26 cellular contexts compared by ENCODE assay signal in genomic region chr14:50978521-50978871, GRCh38. TPM values are rescaled to one million over a fixed set of nuclear protein-coding genes. Genes with fewer than 3 reads are reported as not detected.
DNase-seq lines count a peak whose midpoint lies in the region; ATAC-seq, FAIRE-seq and TF ChIP-seq lines count a peak whose summit lies in the region.
"Had no signal": no experiment of that assay in that cellular context is flagged by ENCODE, and none has a peak within 500 bp of the region (broad histone marks: within the 10 kb centered on the region; RNA-seq: fewer than 3 reads in every experiment).

No MANE protein-coding gene starts in this region.

- H3K9me3 Mint-ChIP-seq in brain: no peaks in the 10 kb centered on the region
- H3K9me3 Mint-ChIP-seq: activated T-cell treated with anti-CD3 and anti-CD28 coated beads, Interleukin-2, amount 50 U/mL, for 4 hours; immature natural killer cell had no signal

- ATAC-seq in GM18909 (IDR thresholded peaks at IDR 0.05; ENCODE audit: poor library complexity, unreplicated experiment) (peak; percentile 22), HG03342 (IDR thresholded peaks at IDR 0.05; ENCODE audit: unreplicated experiment) (peak; percentile 4), left lobe of liver (no peak)
- ATAC-seq: activated CD8-positive, alpha-beta memory T cell treated with anti-CD3 and anti-CD28 coated beads, Interleukin-2, amount 10 ng/mL, durations not matched to agents 7 days and 5 days; activated T-cell treated with anti-CD3 and anti-CD28 coated beads, Interleukin-2, amount 50 U/mL, for 4 hours; sciatic nerve had no signal

- no peak overlapping the region for H3K4me3 Mint-ChIP-seq in brain
- H3K4me3 Mint-ChIP-seq: activated CD8-positive, alpha-beta memory T cell treated with anti-CD3 and anti-CD28 coated beads, Interleukin-2, amount 10 ng/mL, durations not matched to agents 7 days and 5 days; activated T-cell treated with anti-CD3 and anti-CD28 coated beads, Interleukin-2, amount 50 U/mL, for 4 hours; immature natural killer cell had no signal

- H3K9me3 ChIP-seq in small intestine (ENCODE audit: control insufficient read depth, low read depth) (no peaks in the 10 kb centered on the region), esophagus squamous epithelium (no peaks in the 10 kb centered on the region)
- H3K9me3 ChIP-seq: BLaER1, SJSA1, tibial nerve had no signal

- 32 to 83% (median 69%) methylated on average over 4 of the region's 4 CpGs for WGBS in small intestine, 3 donors
- 87 to 95% methylated on average over 4 of the region's 4 CpGs for WGBS in esophagus squamous epithelium, 2 donors

- peaks cover 25% of the 10 kb centered on the region for H3K4me1 Mint-ChIP-seq in brain
- H3K4me1 Mint-ChIP-seq: activated CD8-positive, alpha-beta memory T cell treated with anti-CD3 and anti-CD28 coated beads, Interleukin-2, amount 10 ng/mL, durations not matched to agents 7 days and 5 days; immature natural killer cell had no signal

- no peaks in the 10 kb centered on the region for H3K4me1 ChIP-seq in small intestine (ENCODE audit: control insufficient read depth in 2 of 2, insufficient read depth in 1 of 2, low read depth in 1 of 2, low read length in 1 of 2)
- no peaks in the 10 kb centered on the region for H3K4me1 ChIP-seq in esophagus squamous epithelium
- H3K4me1 ChIP-seq: BLaER1, SJSA1, tibial nerve had no signal

- H3K27ac Mint-ChIP-seq in brain: peak overlapping the region in 3 of 5 experiments; percentile 16 to 66 (median 41)
- H3K27ac Mint-ChIP-seq: activated CD8-positive, alpha-beta memory T cell treated with anti-CD3 and anti-CD28 coated beads, Interleukin-2, amount 10 ng/mL, durations not matched to agents 7 days and 5 days; immature natural killer cell had no signal

- H3K36me3 Mint-ChIP-seq in brain: peaks cover 11% of the 10 kb centered on the region
- H3K36me3 Mint-ChIP-seq: activated CD8-positive, alpha-beta memory T cell treated with anti-CD3 and anti-CD28 coated beads, Interleukin-2, amount 10 ng/mL, durations not matched to agents 7 days and 5 days; immature natural killer cell had no signal

- H3K27ac ChIP-seq in small intestine (ENCODE audit: low read depth in 1 of 2, low read length in 1 of 2) (no peak overlapping the region), esophagus squamous epithelium (no peak overlapping the region)
- H3K27ac ChIP-seq: BLaER1, coronary artery, SJSA1, tibial nerve had no signal

- no peak for FAIRE-seq in small intestine (lab: Jason Lieb, UNC)

- TF ChIP-seq POLR2A in esophagus squamous epithelium (IDR thresholded peaks at IDR 0.05): no peak

- H3K36me3 ChIP-seq in small intestine (ENCODE audit: control insufficient read depth in 2 of 2, insufficient read depth in 2 of 2, low read length in 2 of 2) (no peaks in the 10 kb centered on the region), esophagus squamous epithelium (no peaks in the 10 kb centered on the region)
- H3K36me3 ChIP-seq: BLaER1, SJSA1 had no signal

- H3K27me3 ChIP-seq in small intestine (ENCODE audit: control insufficient read depth in 2 of 2, insufficient read depth in 2 of 2, low read length in 2 of 2): no peaks in the 10 kb centered on the region
- no peaks in the 10 kb centered on the region for H3K27me3 ChIP-seq in esophagus squamous epithelium
- H3K27me3 ChIP-seq: BLaER1, tibial nerve had no signal

- H3K4me3 ChIP-seq in small intestine (ENCODE audit: low read depth in 1 of 2, low read length in 2 of 2) (no peak overlapping the region), esophagus squamous epithelium (no peak overlapping the region)
- H3K4me3 ChIP-seq: BLaER1, coronary artery, SJSA1, tibial nerve had no signal

- intact Hi-C loops in esophagus squamous epithelium (cut with DNase I): no loop called here

- H3K27me3 Mint-ChIP-seq in brain: peaks cover 4% of the 10 kb centered on the region

- TF ChIP-seq CTCF in brain (conservative IDR thresholded peaks at IDR 0.05) (no peak), esophagus squamous epithelium (IDR thresholded peaks at IDR 0.05) (no peak)

- DNase-seq in small intestine (peak; percentile 4), HUDEP-2 (lab: John Stamatoyannopoulos, UW; ENCODE audit: unreplicated experiment in 76 of 76) (no peak), esophagus squamous epithelium (lab: John Stamatoyannopoulos, UW) (no peak), T-helper 9 cell (no peak), left lobe of liver (ENCODE audit: low spot score) (no peak)
- DNase-seq: activated CD4-positive, CD25-positive, alpha-beta regulatory T cell; activated CD8-positive, alpha-beta memory T cell treated with anti-CD3 and anti-CD28 coated beads, Interleukin-2, amount 10 ng/mL, durations not matched to agents 7 days and 5 days; activated T-cell treated with anti-CD3 and anti-CD28 coated beads, Interleukin-2, amount 50 U/mL, for 4 hours; caudate nucleus; effector CD8-positive, alpha-beta T cell; HCEC 1CT; immature natural killer cell; mesendoderm; NCI-H1436 treated with DMSO at 0.1 percent for 48 hours; NCI-H345; NCI-H69; stimulated activated CD4-positive, alpha-beta T cell treated with anti-CD3 and anti-CD28 coated beads, Interleukin-4, amount 100 ng/mL, for 1 hour had no signal

RNA-seq across cellular contexts. Expression of gene PYGL, which starts 34.2 kb away (rescaled TPM):
- polyA plus RNA-seq in brain (ENCODE audit: insufficient read depth, low read depth, low replicate concordance): 2.4 TPM
- polyA plus RNA-seq in small intestine: 1 to 10 TPM in 2 of 3 donors, under 1 TPM in 1; 0.89 to 8.7 (median 7.0) TPM
- 100 to 1,000 TPM in 2 of 4 donors, 10 to 100 TPM in 2; 69.7 to 158 (median 91.0) TPM for total RNA-seq in esophagus squamous epithelium
- 99.1 TPM for total RNA-seq in left lobe of liver
- total RNA-seq: T-helper 1 cell treated with Interleukin-12 subunit alpha and Interleukin-12 subunit beta and Interleukin-4 antibody, amounts not matched to agents 30 ng/mL and 1 ng/mL, for 36 hours had no signal
